In genomic region chr3:188320757-188321156, GRCh38 we compare ENCODE assay signal across 15 cellular contexts.
DNase-seq lines count a peak whose midpoint lies in the region; ATAC-seq, FAIRE-seq and TF ChIP-seq lines count a peak whose summit lies in the region.
"Had no signal": no experiment of that assay in that cellular context is flagged by ENCODE, and none has a peak within 500 bp of the region (broad histone marks: within the 10 kb centered on the region; RNA-seq: fewer than 3 reads in every experiment).

No MANE protein-coding gene starts in this region.

- H3K9me3 Mint-ChIP-seq in activated naive CD8-positive, alpha-beta T cell treated with anti-CD3 and anti-CD28 coated beads, Interleukin-2, amount 50 U/mL, for 24 hours, result peaks cover 10% of the 10 kb centered on the region
- H3K9me3 Mint-ChIP-seq in activated CD4-positive, alpha-beta memory T cell treated with anti-CD3 and anti-CD28 coated beads, Interleukin-2, amount 10 ng/mL, durations not matched to agents 7 days and 5 days, result peaks cover 3% of the 10 kb centered on the region

- no peak overlapping the region for H3K4me3 Mint-ChIP-seq in activated naive CD8-positive, alpha-beta T cell treated with anti-CD3 and anti-CD28 coated beads, Interleukin-2, amount 50 U/mL, for 24 hours
- H3K4me3 Mint-ChIP-seq in activated CD4-positive, alpha-beta memory T cell treated with anti-CD3 and anti-CD28 coated beads, Interleukin-2, amount 10 ng/mL, durations not matched to agents 7 days and 5 days, result no peak overlapping the region

- TF ChIP-seq CTCF in gastroesophageal sphincter (IDR thresholded peaks at IDR 0.05) (no peak), ascending aorta (IDR thresholded peaks at IDR 0.05) (no peak)

- DNase-seq in A172 (ENCODE audit: low spot score) (peak; percentile 60), H54 (ENCODE audit: insufficient read length, low spot score) (peak; percentile 33), ascending aorta (ENCODE audit: low spot score in 2 of 2) (no peak), DMS79 (lab: John Stamatoyannopoulos, UW) (no peak)
- no peak for DNase-seq in activated naive CD8-positive, alpha-beta T cell treated with anti-CD3 and anti-CD28 coated beads, Interleukin-2, amount 50 U/mL, for 24 hours
- DNase-seq in activated CD4-positive, alpha-beta memory T cell treated with anti-CD3 and anti-CD28 coated beads, Interleukin-2, amount 10 ng/mL, durations not matched to agents 7 days and 5 days, result no peak
- DNase-seq: activated CD4-positive, CD25-positive, alpha-beta regulatory T cell; adrenal gland; dermis blood vessel endothelial cell; DMS153; foreskin melanocyte; NCI-H1436; NCI-H510A had no signal

- TF ChIP-seq POLR2A in H54 (IDR thresholded peaks at IDR 0.05; ENCODE audit: low read depth, low read length), result no peak
- no peak for TF ChIP-seq POLR2A in gastroesophageal sphincter (IDR thresholded peaks at IDR 0.05)

- intact Hi-C loops in ascending aorta (cut with DNase I), result loop anchor here (10.0 kb wide), 1 partner anchor 266 kb away; no protein-coding TSS in a partner anchor

- H3K36me3 ChIP-seq in gastroesophageal sphincter, result no peaks in the 10 kb centered on the region
- no peaks in the 10 kb centered on the region for H3K36me3 ChIP-seq in ascending aorta
- H3K36me3 ChIP-seq: adrenal gland had no signal

- WGBS in gastroesophageal sphincter (ENCODE audit: low coverage in 1 of 2), 2 donors, result 70 to 72% methylated on average over 2 to 3 of the region's 3 CpGs

- no peaks in the 10 kb centered on the region for H3K9me3 ChIP-seq in gastroesophageal sphincter
- no peaks in the 10 kb centered on the region for H3K9me3 ChIP-seq in ascending aorta
- H3K9me3 ChIP-seq: adrenal gland had no signal

- POLR2A ChIA-PET in activated CD4-positive, alpha-beta memory T cell treated with anti-CD3 and anti-CD28 coated beads, Interleukin-2, amount 10 ng/mL, durations not matched to agents 7 days and 5 days (lab: Charles Lee), result no interaction called here

- peaks cover 67% of the 10 kb centered on the region for H3K4me1 Mint-ChIP-seq in activated naive CD8-positive, alpha-beta T cell treated with anti-CD3 and anti-CD28 coated beads, Interleukin-2, amount 50 U/mL, for 24 hours
- peaks cover 35% of the 10 kb centered on the region for H3K4me1 Mint-ChIP-seq in activated CD4-positive, alpha-beta memory T cell treated with anti-CD3 and anti-CD28 coated beads, Interleukin-2, amount 10 ng/mL, durations not matched to agents 7 days and 5 days

- peaks cover 22% of the 10 kb centered on the region for H3K36me3 Mint-ChIP-seq in activated naive CD8-positive, alpha-beta T cell treated with anti-CD3 and anti-CD28 coated beads, Interleukin-2, amount 50 U/mL, for 24 hours (ENCODE audit: low read depth)
- H3K36me3 Mint-ChIP-seq in activated CD4-positive, alpha-beta memory T cell treated with anti-CD3 and anti-CD28 coated beads, Interleukin-2, amount 10 ng/mL, durations not matched to agents 7 days and 5 days (ENCODE audit: low read depth), result peaks cover 17% of the 10 kb centered on the region

- no peak for ATAC-seq in activated naive CD8-positive, alpha-beta T cell treated with anti-CD3 and anti-CD28 coated beads, Interleukin-2, amount 50 U/mL, for 24 hours
- ATAC-seq in gastroesophageal sphincter, result no peak
- ATAC-seq in HG02970 (IDR thresholded peaks at IDR 0.05; ENCODE audit: low FRiP score, unreplicated experiment), result no peak

- H3K27me3 ChIP-seq in gastroesophageal sphincter (no peaks in the 10 kb centered on the region), ascending aorta (no peaks in the 10 kb centered on the region)
- H3K27me3 ChIP-seq: adrenal gland had no signal

- H3K4me3 ChIP-seq in gastroesophageal sphincter (no peak overlapping the region), ascending aorta (no peak overlapping the region)
- H3K4me3 ChIP-seq: adrenal gland had no signal

- no peak for TF ChIP-seq EP300 in gastroesophageal sphincter (IDR thresholded peaks at IDR 0.05)

- FAIRE-seq in H54 (lab: Jason Lieb, UNC), result peak; percentile 96

- H3K4me1 ChIP-seq in gastroesophageal sphincter, result peaks cover 26 to 91% (median 36%) of the 10 kb centered on the region in 3 donors
- peaks cover 13 to 51% of the 10 kb centered on the region in 2 donors for H3K4me1 ChIP-seq in ascending aorta

- H3K27ac Mint-ChIP-seq in activated naive CD8-positive, alpha-beta T cell treated with anti-CD3 and anti-CD28 coated beads, Interleukin-2, amount 50 U/mL, for 24 hours, result peak overlapping the region; percentile 14
- H3K27ac Mint-ChIP-seq in activated CD4-positive, alpha-beta memory T cell treated with anti-CD3 and anti-CD28 coated beads, Interleukin-2, amount 10 ng/mL, durations not matched to agents 7 days and 5 days, result no peak overlapping the region

- no peaks in the 10 kb centered on the region for H3K27me3 Mint-ChIP-seq in activated naive CD8-positive, alpha-beta T cell treated with anti-CD3 and anti-CD28 coated beads, Interleukin-2, amount 50 U/mL, for 24 hours
- H3K27me3 Mint-ChIP-seq in activated CD4-positive, alpha-beta memory T cell treated with anti-CD3 and anti-CD28 coated beads, Interleukin-2, amount 10 ng/mL, durations not matched to agents 7 days and 5 days, result peaks cover 13% of the 10 kb centered on the region

- CTCF ChIA-PET in activated CD4-positive, alpha-beta memory T cell treated with anti-CD3 and anti-CD28 coated beads, Interleukin-2, amount 10 ng/mL, durations not matched to agents 7 days and 5 days (lab: Charles Lee), result no interaction called here

- H3K27ac ChIP-seq in gastroesophageal sphincter (peak overlapping the region; percentile 5 to 74 (median 52)), ascending aorta (peak overlapping the region in 1 of 2 donors; percentile 53)
- H3K27ac ChIP-seq: adrenal gland had no signal

Comparison
In these comparisons a context has a peak if more than half of its experiments do, and no peak if none do; other contexts are left out.
1. DNase-seq: peak in A172 (single experiment) and H54 (single experiment); none in activated naive CD8-positive, alpha-beta T cell treated with anti-CD3 and anti-CD28 coated beads, Interleukin-2, amount 50 U/mL, for 24 hours (single experiment), ascending aorta (0 of 2), DMS79 (single experiment) and activated CD4-positive, alpha-beta memory T cell treated with anti-CD3 and anti-CD28 coated beads, Interleukin-2, amount 10 ng/mL, durations not matched to agents 7 days and 5 days (single experiment).